Comparison of ENCODE assay signal across 16 cellular contexts in genomic region chr18:46939337-46939963, GRCh38. TPM values are rescaled to one million over a fixed set of nuclear protein-coding genes. Genes with fewer than 3 reads are reported as not detected.
DNase-seq lines count a peak whose midpoint lies in the region; ATAC-seq, FAIRE-seq and TF ChIP-seq lines count a peak whose summit lies in the region.
"Had no signal": no experiment of that assay in that cellular context is flagged by ENCODE, and none has a peak within 500 bp of the region (broad histone marks: within the 10 kb centered on the region; RNA-seq: fewer than 3 reads in every experiment).

No MANE protein-coding gene starts in this region.

- FAIRE-seq in astrocyte (lab: Jason Lieb, UNC), result peak; percentile 13
- FAIRE-seq: G401.6 had no signal

- H3K9me3 ChIP-seq in HCT116 (ENCODE audit: control insufficient read depth in 1 of 2, insufficient read depth in 1 of 2, low read depth in 1 of 2, low read length in 2 of 2) (no peaks in the 10 kb centered on the region), astrocyte (ENCODE audit: insufficient read depth, low read depth, low read length) (no peaks in the 10 kb centered on the region), smooth muscle cell (replicated peaks; ENCODE audit: low read depth) (no peaks in the 10 kb centered on the region)
- H3K9me3 ChIP-seq: stomach had no signal

- no peaks in the 10 kb centered on the region for H4K20me1 ChIP-seq in HCT116 (ENCODE audit: insufficient read depth)
- H4K20me1 ChIP-seq in astrocyte (ENCODE audit: insufficient read depth, low read length), result no peaks in the 10 kb centered on the region
- H4K20me1 ChIP-seq in smooth muscle cell (ENCODE audit: low read depth), result no peaks in the 10 kb centered on the region

- H3K9me3 Mint-ChIP-seq in astrocyte (ENCODE audit: unreplicated experiment), result no peaks in the 10 kb centered on the region
- H3K9me3 Mint-ChIP-seq: naive B cell had no signal

- TF ChIP-seq CTCF in HCT116 (IDR thresholded peaks at IDR 0.05 in 2 of 3, conservative IDR thresholded peaks at IDR 0.05 in 1 of 3; ENCODE audit: borderline replicate concordance in 1 of 3, insufficient read depth in 1 of 3, low read depth in 2 of 3, low read length in 2 of 3), result no peak
- no peak for TF ChIP-seq CTCF in astrocyte (IDR thresholded peaks at IDR 0.05; ENCODE audit: insufficient read depth, low read depth, low read length)
- no peak for TF ChIP-seq CTCF in smooth muscle cell (IDR thresholded peaks at IDR 0.05; ENCODE audit: borderline replicate concordance, insufficient read depth, poor library complexity, severe bottlenecking)

- DNase-seq in HCT116 (ENCODE audit: low read depth, low spot score) (no peak), astrocyte (ENCODE audit: low read depth) (peak; percentile 63), glomerular visceral epithelial cell (ENCODE audit: extremely low spot score) (peak; percentile 14), smooth muscle cell (lab: John Stamatoyannopoulos, UW; ENCODE audit: unreplicated experiment) (no peak), NCI-H748 treated with DMSO at 0.1 percent for 48 hours (lab: John Stamatoyannopoulos, UW) (no peak)
- DNase-seq: activated CD8-positive, alpha-beta memory T cell treated with anti-CD3 and anti-CD28 coated beads, Interleukin-2, amount 10 ng/mL, durations not matched to agents 7 days and 5 days; hypothalamus; KG1; naive B cell; NCI-H69; stomach; T-helper 17 cell had no signal

- H3K4me2 ChIP-seq in HCT116 (ENCODE audit: low read length) (peak overlapping the region; percentile 20), astrocyte (ENCODE audit: low read length) (no peak overlapping the region), smooth muscle cell (peak overlapping the region; percentile 30)

- H3K36me3 ChIP-seq in HCT116 (ENCODE audit: control insufficient read depth in 1 of 2, insufficient read depth in 2 of 2, low read length in 2 of 2) (no peaks in the 10 kb centered on the region), astrocyte (ENCODE audit: insufficient read depth, low read length) (no peaks in the 10 kb centered on the region), smooth muscle cell (ENCODE audit: low read depth) (no peaks in the 10 kb centered on the region)
- H3K36me3 ChIP-seq: cardiac muscle cell, stomach had no signal

- H3F3A ChIP-seq in smooth muscle cell (ENCODE audit: low read depth), result peaks cover 2% of the 10 kb centered on the region

- no peak overlapping the region for H3K9ac ChIP-seq in HCT116 (ENCODE audit: low read length)
- H3K9ac ChIP-seq in astrocyte (ENCODE audit: low read length), result no peak overlapping the region
- no peak overlapping the region for H3K9ac ChIP-seq in smooth muscle cell (ENCODE audit: low read depth)

- no peak overlapping the region for H3K4me3 Mint-ChIP-seq in astrocyte (ENCODE audit: unreplicated experiment)
- H3K4me3 Mint-ChIP-seq: activated CD8-positive, alpha-beta memory T cell treated with anti-CD3 and anti-CD28 coated beads, Interleukin-2, amount 10 ng/mL, durations not matched to agents 7 days and 5 days; naive B cell; T-helper 17 cell had no signal

- no peak for TF ChIP-seq POLR2A in HCT116 (IDR thresholded peaks at IDR 0.05; ENCODE audit: borderline replicate concordance, extremely low read depth, insufficient read depth, insufficient read length)

- POLR2A ChIA-PET in HCT116 (lab: Charles Lee), result no interaction called here

- TF ChIP-seq RAD21 in HCT116 (IDR thresholded peaks at IDR 0.05; ENCODE audit: low read depth), result no peak

- no peak overlapping the region for H2AFZ ChIP-seq in HCT116 (ENCODE audit: low read depth, low read length, poor library complexity, severe bottlenecking)
- no peak overlapping the region for H2AFZ ChIP-seq in astrocyte (ENCODE audit: low read depth, low read length)
- no peak overlapping the region for H2AFZ ChIP-seq in smooth muscle cell (ENCODE audit: low read depth)

- no peaks in the 10 kb centered on the region for H3K27me3 Mint-ChIP-seq in astrocyte (ENCODE audit: low read depth, unreplicated experiment)
- H3K27me3 Mint-ChIP-seq: naive B cell had no signal

- intact Hi-C loops in HCT116 (cut with micrococcal nuclease), result no loop called here

- H3K4me3 ChIP-seq in HCT116 (replicated peaks in 1 of 2; ENCODE audit: low read depth in 1 of 2, low read length in 2 of 2) (no peak overlapping the region), astrocyte (ENCODE audit: insufficient read depth, low read depth, low read length) (no peak overlapping the region), smooth muscle cell (no peak overlapping the region)
- H3K4me3 ChIP-seq: cardiac muscle cell, stomach had no signal

- BruUV-seq in HCT116 (replicated peaks; lab: Mats Ljungman, UMichigan), result no TSS peak

- WGBS in smooth muscle cell (ENCODE audit: low lambda C conversion rate), result 83% methylated on average over 1 of the region's 1 CpG

- no peak overlapping the region for H3K27ac ChIP-seq in HCT116 (ENCODE audit: low read depth, low read length)
- no peak overlapping the region for H3K27ac ChIP-seq in astrocyte (ENCODE audit: low read depth, low read length)
- H3K27ac ChIP-seq in smooth muscle cell (ENCODE audit: low read depth), result peak overlapping the region; percentile 49
- H3K27ac ChIP-seq: cardiac muscle cell had no signal

- H3K27me3 ChIP-seq in HCT116 (ENCODE audit: insufficient read depth, low read length) (no peaks in the 10 kb centered on the region), astrocyte (ENCODE audit: insufficient read depth, low read length) (no peaks in the 10 kb centered on the region), smooth muscle cell (ENCODE audit: low read depth) (no peaks in the 10 kb centered on the region)
- H3K27me3 ChIP-seq: cardiac muscle cell, stomach had no signal

- CTCF ChIA-PET in HCT116 (lab: Charles Lee), result no interaction called here

- H3K36me3 Mint-ChIP-seq in astrocyte (ENCODE audit: low read depth, unreplicated experiment), result no peaks in the 10 kb centered on the region
- H3K36me3 Mint-ChIP-seq: activated CD8-positive, alpha-beta memory T cell treated with anti-CD3 and anti-CD28 coated beads, Interleukin-2, amount 10 ng/mL, durations not matched to agents 7 days and 5 days; naive B cell had no signal

- ATAC-seq in HCT116 (peak; percentile 74), HG02759 (IDR thresholded peaks at IDR 0.05; ENCODE audit: unreplicated experiment) (no peak), GM18517 (IDR thresholded peaks at IDR 0.05; ENCODE audit: unreplicated experiment) (no peak)
- ATAC-seq: activated CD8-positive, alpha-beta memory T cell treated with anti-CD3 and anti-CD28 coated beads, Interleukin-2, amount 10 ng/mL, durations not matched to agents 7 days and 5 days; T-helper 17 cell had no signal

- RAD21 ChIA-PET in HCT116 (lab: Charles Lee; ENCODE audit: low non-redundant PET in 1 of 2, low total read pairs in 2 of 2, uncharacterized antibody in 2 of 2, unreplicated experiment in 2 of 2), result no interaction called here

- peak overlapping the region; percentile 81 for H3K27ac Mint-ChIP-seq in astrocyte (ENCODE audit: unreplicated experiment)
- H3K27ac Mint-ChIP-seq: activated CD8-positive, alpha-beta memory T cell treated with anti-CD3 and anti-CD28 coated beads, Interleukin-2, amount 10 ng/mL, durations not matched to agents 7 days and 5 days; naive B cell; T-helper 17 cell had no signal

- peaks cover 20% of the 10 kb centered on the region for H3K4me1 Mint-ChIP-seq in astrocyte (ENCODE audit: low read depth, unreplicated experiment)
- H3K4me1 Mint-ChIP-seq: activated CD8-positive, alpha-beta memory T cell treated with anti-CD3 and anti-CD28 coated beads, Interleukin-2, amount 10 ng/mL, durations not matched to agents 7 days and 5 days; naive B cell had no signal

- H3K79me2 ChIP-seq in HCT116 (ENCODE audit: insufficient read depth, low read length), result no peaks in the 10 kb centered on the region
- H3K79me2 ChIP-seq in astrocyte (ENCODE audit: insufficient read depth, low read length), result no peaks in the 10 kb centered on the region
- no peaks in the 10 kb centered on the region for H3K79me2 ChIP-seq in smooth muscle cell (ENCODE audit: low read depth)

- H3K4me1 ChIP-seq in HCT116 (ENCODE audit: control insufficient read depth in 1 of 2, insufficient read depth in 2 of 2, low read length in 2 of 2), result peaks cover 0 to 9% of the 10 kb centered on the region in 2 experiments; a peak in 3 of 4 replicates
- no peaks in the 10 kb centered on the region for H3K4me1 ChIP-seq in astrocyte (ENCODE audit: insufficient read depth, low read length)
- peaks cover 6% of the 10 kb centered on the region for H3K4me1 ChIP-seq in smooth muscle cell (ENCODE audit: low read depth)
- H3K4me1 ChIP-seq: stomach had no signal

- 0 out of 2 replicates have a peak, but pooled peaks cover 3% of the 10 kb centered on the region for H3K9me2 ChIP-seq in HCT116 (ENCODE audit: insufficient read depth)

TF ChIP-seq in HCT116, 20 proteins besides CTCF, POLR2A, EP300 and RAD21 (continues in another document):
- no peak for TF ChIP-seq SP1 (IDR thresholded peaks at IDR 0.05; ENCODE audit: low read depth)
- peak; percentile 47 for TF ChIP-seq FOSL1 (IDR thresholded peaks at IDR 0.05; ENCODE audit: low read depth)
- TF ChIP-seq TCF7L2 (IDR thresholded peaks at IDR 0.05; ENCODE audit: borderline replicate concordance, extremely low read depth, insufficient read depth, insufficient read length), result peak; percentile 24
- TF ChIP-seq YY1 (IDR thresholded peaks at IDR 0.05; ENCODE audit: extremely low read depth, insufficient replicate concordance, low read depth, low read length), result no peak
- TF ChIP-seq ATF3 (IDR thresholded peaks at IDR 0.05), result no peak
- TF ChIP-seq ZNF274 (IDR thresholded peaks at IDR 0.05; ENCODE audit: low read depth, low read length), result no peak
- peak; percentile 58 for TF ChIP-seq JUND (IDR thresholded peaks at IDR 0.05)
- no peak for TF ChIP-seq ELF1 (IDR thresholded peaks at IDR 0.05; ENCODE audit: borderline replicate concordance, low read depth)
- TF ChIP-seq MAX (IDR thresholded peaks at IDR 0.05), result no peak
- 0 out of 2 replicates have a peak, but pooled peaks have one; percentile 13 for TF ChIP-seq CEBPB (IDR thresholded peaks at IDR 0.05; ENCODE audit: low read depth)
- no peak for TF ChIP-seq SIN3A (IDR thresholded peaks at IDR 0.05; ENCODE audit: low read depth)
- no peak for TF ChIP-seq SRF (IDR thresholded peaks at IDR 0.05; ENCODE audit: low read depth)

RNA-seq across cellular contexts. Expression of gene KATNAL2, which starts 22.0 kb away (rescaled TPM):
- total RNA-seq in HCT116 (2021; ENCODE audit: unreplicated experiment) (2.0 TPM), astrocyte (3.0 and 3.8 TPM in 2 replicates), smooth muscle cell (0.31 and 2.5 TPM in 2 replicates)
- polyA plus RNA-seq in HCT116 (2012), result 0.56 and 0.74 TPM in 2 replicates
- polyA plus RNA-seq in smooth muscle cell, result 2.1 and 2.5 TPM in 2 replicates

RNA-seq across cellular contexts. Expression of gene PIAS2, which starts 22.1 kb away (rescaled TPM):
- total RNA-seq in HCT116 (2021; ENCODE audit: unreplicated experiment) (31.7 TPM), astrocyte (28.4 and 29.3 TPM in 2 replicates), smooth muscle cell (22.0 and 26.6 TPM in 2 replicates)
- 8.2 TPM in 2 replicates for polyA plus RNA-seq in HCT116 (2012)
- 15.7 and 22.8 TPM in 2 replicates for polyA plus RNA-seq in smooth muscle cell

Comparison
In these comparisons a context has a peak if more than half of its experiments do, and no peak if none do; other contexts are left out.
1. DNase-seq: peak in astrocyte (single experiment) and glomerular visceral epithelial cell (single experiment); none in HCT116 (single experiment), smooth muscle cell (single experiment) and NCI-H748 treated with DMSO at 0.1 percent for 48 hours (single experiment).